1 cellular context compared by ENCODE assay signal in the genomic region with DNA sequence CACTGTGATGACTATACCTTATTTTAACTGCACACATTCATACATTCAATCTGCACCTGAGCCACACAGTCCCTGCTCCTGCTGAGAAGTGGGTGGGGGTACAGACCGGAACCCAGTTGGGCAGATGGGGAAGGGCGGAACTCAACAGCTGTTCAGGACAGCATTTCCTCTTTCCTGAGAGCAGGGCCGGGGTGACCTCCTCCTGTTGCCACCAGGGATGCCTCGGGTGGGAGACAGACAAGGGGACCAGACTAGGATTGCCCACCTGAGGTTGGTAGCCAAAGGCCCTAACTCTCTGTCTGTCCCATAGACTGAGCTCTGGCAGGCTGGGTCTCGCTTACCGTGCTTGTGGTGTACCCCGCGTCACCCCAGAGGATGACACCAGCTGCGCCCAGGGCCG.
TF ChIP-seq lines count a peak whose summit lies in the region.

No MANE protein-coding gene starts in this region.

TF ChIP-seq in HepG2, 621 proteins besides CTCF, POLR2A, EP300 and RAD21:
- TF ChIP-seq, protein P1, sequence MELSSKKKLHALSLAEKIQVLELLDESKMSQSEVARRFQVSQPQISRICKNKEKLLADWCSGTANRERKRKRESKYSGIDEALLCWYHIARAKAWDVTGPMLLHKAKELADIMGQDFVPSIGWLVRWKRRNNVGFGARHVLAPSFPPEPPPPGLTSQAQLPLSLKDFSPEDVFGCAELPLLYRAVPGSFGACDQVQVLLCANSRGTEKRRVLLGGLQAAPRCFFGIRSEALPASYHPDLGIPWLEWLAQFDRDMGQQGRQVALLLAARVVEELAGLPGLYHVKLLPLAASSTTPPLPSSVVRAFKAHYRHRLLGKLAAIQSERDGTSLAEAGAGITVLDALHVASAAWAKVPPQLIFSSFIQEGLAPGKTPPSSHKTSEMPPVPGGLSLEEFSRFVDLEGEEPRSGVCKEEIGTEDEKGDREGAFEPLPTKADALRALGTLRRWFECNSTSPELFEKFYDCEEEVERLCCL (CRISPR knock-in tag; IDR thresholded peaks at IDR 0.05; ENCODE audit: borderline replicate concordance) = no peak
- TF ChIP-seq SIX4 (CRISPR knock-in tag; IDR thresholded peaks at IDR 0.05) (no peak), ZNF383 (CRISPR knock-in tag; IDR thresholded peaks at IDR 0.05; ENCODE audit: borderline replicate concordance) (no peak), MAF1 (CRISPR knock-in tag; IDR thresholded peaks at IDR 0.05; ENCODE audit: borderline replicate concordance) (no peak), RXRB (CRISPR knock-in tag; IDR thresholded peaks at IDR 0.05; ENCODE audit: borderline replicate concordance) (no peak), ZNF44 (CRISPR knock-in tag; IDR thresholded peaks at IDR 0.05) (no peak), GATAD1 (CRISPR knock-in tag; IDR thresholded peaks at IDR 0.05) (no peak), E2F5 (CRISPR knock-in tag; conservative IDR thresholded peaks at IDR 0.05) (no peak)
- TF ChIP-seq, protein P2, sequence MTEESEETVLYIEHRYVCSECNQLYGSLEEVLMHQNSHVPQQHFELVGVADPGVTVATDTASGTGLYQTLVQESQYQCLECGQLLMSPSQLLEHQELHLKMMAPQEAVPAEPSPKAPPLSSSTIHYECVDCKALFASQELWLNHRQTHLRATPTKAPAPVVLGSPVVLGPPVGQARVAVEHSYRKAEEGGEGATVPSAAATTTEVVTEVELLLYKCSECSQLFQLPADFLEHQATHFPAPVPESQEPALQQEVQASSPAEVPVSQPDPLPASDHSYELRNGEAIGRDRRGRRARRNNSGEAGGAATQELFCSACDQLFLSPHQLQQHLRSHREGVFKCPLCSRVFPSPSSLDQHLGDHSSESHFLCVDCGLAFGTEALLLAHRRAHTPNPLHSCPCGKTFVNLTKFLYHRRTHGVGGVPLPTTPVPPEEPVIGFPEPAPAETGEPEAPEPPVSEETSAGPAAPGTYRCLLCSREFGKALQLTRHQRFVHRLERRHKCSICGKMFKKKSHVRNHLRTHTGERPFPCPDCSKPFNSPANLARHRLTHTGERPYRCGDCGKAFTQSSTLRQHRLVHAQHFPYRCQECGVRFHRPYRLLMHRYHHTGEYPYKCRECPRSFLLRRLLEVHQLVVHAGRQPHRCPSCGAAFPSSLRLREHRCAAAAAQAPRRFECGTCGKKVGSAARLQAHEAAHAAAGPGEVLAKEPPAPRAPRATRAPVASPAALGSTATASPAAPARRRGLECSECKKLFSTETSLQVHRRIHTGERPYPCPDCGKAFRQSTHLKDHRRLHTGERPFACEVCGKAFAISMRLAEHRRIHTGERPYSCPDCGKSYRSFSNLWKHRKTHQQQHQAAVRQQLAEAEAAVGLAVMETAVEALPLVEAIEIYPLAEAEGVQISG (CRISPR knock-in tag; IDR thresholded peaks at IDR 0.05) = no peak
